8 cellular contexts compared by ENCODE assay signal in genomic region chr7:134126937-134127848, GRCh38. TPM values are rescaled to one million over a fixed set of nuclear protein-coding genes. Genes with fewer than 3 reads are reported as not detected.
DNase-seq lines count a peak whose midpoint lies in the region; ATAC-seq, FAIRE-seq and TF ChIP-seq lines count a peak whose summit lies in the region.

LRGUK (plus strand) TSS chr7:134127340; CDS start chr7:134127368, 28 bp downstream.

- no peaks in the 10 kb centered on the region for H3K79me1 ChIP-seq in H1 (ENCODE audit: low read depth, low read length)

- H3K27ac ChIP-seq in CD8-positive, alpha-beta T cell (ENCODE audit: low read depth, low read length): no peak within 1 kb of the TSS
- H3K27ac ChIP-seq in HL-60 (replicated peaks) (no peak within 1 kb of the TSS), H1 (ENCODE audit: low read depth, low read length) (no peak within 1 kb of the TSS)

- H2BK15ac ChIP-seq in H1 (ENCODE audit: low read length): no peak within 1 kb of the TSS

- intact Hi-C loops in CD8-positive, alpha-beta T cell (cut with DNase I, micrococcal nuclease): loop anchor here (1.0 to 10.0 kb wide), 10 partner anchors 190 to 1848 kb away; partner anchors contain the start of genes AKR1B1 (in 2 of the 2), STMP1 (in 2 of the 2), BPGM (in 1 of the 2) and CHCHD3 (in 1 of the 2)

- peaks cover 15% of the 10 kb centered on the region for H3K4me1 Mint-ChIP-seq in CD8-positive, alpha-beta T cell (ENCODE audit: low read depth)
- H3K4me1 Mint-ChIP-seq in memory B cell: peaks cover 13% of the 10 kb centered on the region

- no peak for TF ChIP-seq POLR2A in H1 (IDR thresholded peaks at IDR 0.05; ENCODE audit: control extremely low read depth in 1 of 2, low read depth in 2 of 2, low read length in 2 of 2)

- no peak within 1 kb of the TSS for H3K23ac ChIP-seq in H1 (ENCODE audit: insufficient read length)

- peaks cover 4% of the 10 kb centered on the region for H3K23me2 ChIP-seq in H1 (ENCODE audit: low read depth, low read length)

- H3K4me3 Mint-ChIP-seq in CD8-positive, alpha-beta T cell: peak within 1 kb of the TSS; percentile 85
- peak within 1 kb of the TSS; percentile 86 for H3K4me3 Mint-ChIP-seq in memory B cell

- peak within 1 kb of the TSS; percentile 98 for H2AFZ ChIP-seq in H1 (ENCODE audit: low read length)

- 0 out of 4 replicates have a peak, but pooled peaks cover 0 to 3% of the 10 kb centered on the region in 2 experiments for H3K79me2 ChIP-seq in H1 (ENCODE audit: control insufficient read depth in 1 of 2, insufficient read depth in 2 of 2, low read length in 2 of 2)

- peak; percentile 88 for FAIRE-seq in H1 (lab: Jason Lieb, UNC)

- H2BK120ac ChIP-seq in H1 (replicated peaks; ENCODE audit: low read depth, low read length): no peak within 1 kb of the TSS

- H3K4me2 ChIP-seq in H1 (ENCODE audit: insufficient read depth in 1 of 2, low read depth in 2 of 2, low read length in 2 of 2): peak within 1 kb of the TSS; percentile 58 to 98

- TF ChIP-seq EP300 in H1 (IDR thresholded peaks at IDR 0.05; ENCODE audit: borderline replicate concordance in 1 of 2, low read depth in 2 of 2, low read length in 2 of 2): no peak

- POLR2A ChIA-PET in CD8-positive, alpha-beta T cell (lab: Charles Lee): interaction anchor here (1.3 kb wide), 1 partner anchor 14 kb away, joined by 3 read pairs; no protein-coding TSS in a partner anchor
- POLR2A ChIA-PET in H1 (lab: Charles Lee; ENCODE audit: partially characterized antibody): interaction anchor here (0.7 to 1.8 kb wide), 5 partner anchors 11 to 1274 kb away, joined by 3 to 5 read pairs (median 3); no protein-coding TSS in a partner anchor

- H2BK20ac ChIP-seq in H1 (ENCODE audit: low read length): 0 out of 2 replicates have a peak within 1 kb of the TSS, but pooled peaks have one; percentile 66

- H3K56ac ChIP-seq in H1 (replicated peaks; ENCODE audit: insufficient read length, low read depth, low read length): peak within 1 kb of the TSS; percentile 52

- TF ChIP-seq RAD21 in H1 (IDR thresholded peaks at IDR 0.05 in 1 of 2, conservative IDR thresholded peaks at IDR 0.05 in 1 of 2; ENCODE audit: low read depth in 2 of 2, low read length in 2 of 2): no peak

- no peak within 1 kb of the TSS for H2BK12ac ChIP-seq in H1 (ENCODE audit: low read depth, low read length)

- H2AK5ac ChIP-seq in H1 (ENCODE audit: low read depth, low read length): no peak within 1 kb of the TSS

- no peak within 1 kb of the TSS for H3K14ac ChIP-seq in H1 (ENCODE audit: insufficient read length)

- H3K36me3 Mint-ChIP-seq in CD8-positive, alpha-beta T cell: peaks cover 2% of the 10 kb centered on the region
- peaks cover 2% of the 10 kb centered on the region for H3K36me3 Mint-ChIP-seq in memory B cell

- CTCF ChIA-PET in CD8-positive, alpha-beta T cell (lab: Charles Lee): interaction anchor here (3.1 kb wide), 1 partner anchor 14 kb away, joined by 26 read pairs; no protein-coding TSS in a partner anchor
- CTCF ChIA-PET in H1 (lab: Charles Lee; ENCODE audit: partially characterized antibody): interaction anchor here (0.6 to 3.4 kb wide), 5 partner anchors 14 to 1664 kb away, joined by 3 to 16 read pairs (median 3); partner anchors contain the start of gene SLC35B4

- peak; percentile 100 for ATAC-seq in CD8-positive, alpha-beta T cell
- peak; percentile 100 for ATAC-seq in memory B cell (ENCODE audit: low read depth)

- no peaks in the 10 kb centered on the region for H3K9me3 Mint-ChIP-seq in CD8-positive, alpha-beta T cell
- no peaks in the 10 kb centered on the region for H3K9me3 Mint-ChIP-seq in memory B cell

- no peaks in the 10 kb centered on the region for H3K36me3 ChIP-seq in CD8-positive, alpha-beta T cell (ENCODE audit: insufficient read depth, low read length)
- no peaks in the 10 kb centered on the region for H3K36me3 ChIP-seq in H1 (ENCODE audit: control insufficient read depth in 2 of 4, insufficient read depth in 4 of 4, low read length in 3 of 4)

- H4K91ac ChIP-seq in H1 (replicated peaks; ENCODE audit: insufficient read length, low read length): no peak within 1 kb of the TSS

- H3K18ac ChIP-seq in H1 (ENCODE audit: extremely low read depth, low read length): no peak within 1 kb of the TSS; the same call in 1 of the 2 replicates

- peaks cover 18% of the 10 kb centered on the region for H3K27me3 Mint-ChIP-seq in CD8-positive, alpha-beta T cell (ENCODE audit: low read depth)
- H3K27me3 Mint-ChIP-seq in memory B cell: peaks cover 16% of the 10 kb centered on the region

- peak within 1 kb of the TSS in 3 of 4 experiments; percentile 26 to 70 (median 60); a peak in 6 of 7 replicates for H3K9ac ChIP-seq in H1 (replicated peaks in 1 of 4; ENCODE audit: extremely low read depth in 1 of 4, low read depth in 3 of 4, low read length in 3 of 4)

- 3% methylated on average over 46 of the region's 46 CpGs; no CpG with 5 or more reads in 1 of the 2 experiments for WGBS in H1 (ENCODE audit: extremely low coverage in 1 of 2, insufficient coverage in 1 of 2, insufficient read length in 1 of 2, insufficient replicate concordance in 2 of 2, low coverage in 1 of 2, low lambda C conversion rate in 2 of 2, missing lambda C conversion rate in 1 of 2), 2 experiments

- peak; percentile 59 to 83 (median 76) for DNase-seq in CD8-positive, alpha-beta T cell
- DNase-seq in GM20000 (ENCODE audit: low spot score): peak; percentile 87
- peak; percentile 51 to 85 for DNase-seq in HL-60 (ENCODE audit: low read depth in 1 of 2, low spot score in 1 of 2)
- peak; percentile 58 for DNase-seq in NCI-H82 treated with DMSO at 0.1 percent for 48 hours (lab: John Stamatoyannopoulos, UW; ENCODE audit: unreplicated experiment)
- peak; percentile 87 for DNase-seq in activated CD8-positive, alpha-beta memory T cell treated with anti-CD3 and anti-CD28 coated beads for 24 hours
- DNase-seq in H1 (ENCODE audit: low read depth in 1 of 2, low spot score in 2 of 2): peak; percentile 56 to 88
- peak; percentile 67 to 73 for DNase-seq in memory B cell (ENCODE audit: low spot score in 2 of 2)
- peak; percentile 53 to 70 (median 61) for DNase-seq in stimulated activated CD4-positive, alpha-beta T cell treated with anti-CD3 and anti-CD28 coated beads, TNF-alpha, amount 100 ng/mL, for 24 hours (ENCODE audit: low read depth in 3 of 3)

- no peak within 1 kb of the TSS for H3K4ac ChIP-seq in H1 (replicated peaks; ENCODE audit: insufficient read length, low read depth, low read length)

- no peaks in the 10 kb centered on the region for H4K20me1 ChIP-seq in H1 (replicated peaks in 1 of 2; ENCODE audit: control insufficient read depth in 1 of 2, insufficient read depth in 2 of 2, low read length in 2 of 2)

- no peak within 1 kb of the TSS for H3K27ac Mint-ChIP-seq in CD8-positive, alpha-beta T cell
- peak within 1 kb of the TSS; percentile 46 for H3K27ac Mint-ChIP-seq in memory B cell

- no peaks in the 10 kb centered on the region for H3K27me3 ChIP-seq in CD8-positive, alpha-beta T cell (ENCODE audit: insufficient read depth, low read length)
- H3K27me3 ChIP-seq in HL-60 (ENCODE audit: insufficient read depth, poor library complexity, severe bottlenecking): no peaks in the 10 kb centered on the region
- H3K27me3 ChIP-seq in H1 (replicated peaks in 1 of 4; ENCODE audit: control insufficient read depth in 3 of 4, extremely low read depth in 1 of 4, insufficient read depth in 3 of 4, low read length in 3 of 4): no peaks in the 10 kb centered on the region; a peak in 1 of 7 replicates

- H4K8ac ChIP-seq in H1 (ENCODE audit: extremely low read depth, insufficient read depth, low read length): no peak within 1 kb of the TSS

- peak within 1 kb of the TSS; percentile 76 for H3K4me3 ChIP-seq in CD8-positive, alpha-beta T cell (ENCODE audit: low read depth, low read length)
- peak within 1 kb of the TSS; percentile 82 for H3K4me3 ChIP-seq in HL-60 (replicated peaks; ENCODE audit: insufficient read depth, low read length)
- peak within 1 kb of the TSS; percentile 54 to 85 (median 82) for H3K4me3 ChIP-seq in H1 (ENCODE audit: extremely low read depth in 1 of 4, insufficient read depth in 2 of 4, low read depth in 3 of 4, low read length in 4 of 4)

- peak within 1 kb of the TSS; percentile 16 for H4K5ac ChIP-seq in H1 (ENCODE audit: insufficient read length, low read depth, low read length)

- H2BK5ac ChIP-seq in H1 (ENCODE audit: low read depth, low read length): 0 out of 2 replicates have a peak within 1 kb of the TSS, but pooled peaks have one; percentile 2

- no peak for TF ChIP-seq CTCF in CD8-positive, alpha-beta T cell (IDR thresholded peaks at IDR 0.05)
- TF ChIP-seq CTCF in GM20000 (IDR thresholded peaks at IDR 0.05; ENCODE audit: extremely low read depth, missing control alignments) (no peak), HL-60 (IDR thresholded peaks at IDR 0.05; ENCODE audit: insufficient read depth, low read length) (no peak), H1 (IDR thresholded peaks at IDR 0.05; ENCODE audit: control extremely low read depth in 1 of 3, insufficient read depth in 1 of 3, low read depth in 1 of 3, low read length in 3 of 3) (no peak)

- no peaks in the 10 kb centered on the region for H3K9me3 ChIP-seq in CD8-positive, alpha-beta T cell (ENCODE audit: low read length)
- H3K9me3 ChIP-seq in H1 (ENCODE audit: insufficient read depth in 2 of 2, low read depth in 1 of 2, low read length in 1 of 2): no peaks in the 10 kb centered on the region

- peaks cover 10% of the 10 kb centered on the region for H3K4me1 ChIP-seq in CD8-positive, alpha-beta T cell (ENCODE audit: insufficient read depth, low read length)
- peaks cover 5 to 20% (median 8%) of the 10 kb centered on the region in 4 experiments for H3K4me1 ChIP-seq in H1 (replicated peaks in 1 of 4; ENCODE audit: control insufficient read depth in 3 of 4, insufficient read depth in 4 of 4, low read length in 3 of 4)

TF ChIP-seq in H1, 55 proteins besides CTCF, POLR2A, EP300 and RAD21 (continues in another document):
- TF ChIP-seq CREB1 (IDR thresholded peaks at IDR 0.05) (peak; percentile 71; the same call in 1 of the 2 replicates), HDAC2 (IDR thresholded peaks at IDR 0.05; ENCODE audit: borderline replicate concordance in 1 of 2, low read depth in 2 of 2, low read length in 2 of 2) (peak in 1 of 2 experiments; percentile 84; a peak in 1 of 4 replicates), CBX5 (IDR thresholded peaks at IDR 0.05; ENCODE audit: low read depth, low read length) (no peak), ZNF274 (IDR thresholded peaks at IDR 0.05; ENCODE audit: borderline replicate concordance, extremely low read depth, low read length) (no peak), PHF8 (conservative IDR thresholded peaks at IDR 0.05; ENCODE audit: low read depth, low read length) (peak; percentile 41; the same call in 1 of the 2 replicates)

RNA-seq across cellular contexts. Expression of gene LRGUK, which starts in this region (rescaled TPM):
- total RNA-seq in CD8-positive, alpha-beta T cell: under 1 TPM; 0.42 to 0.71 TPM
- total RNA-seq in H1 (2021; fragmentation: NEBNext Ultra II Directional; extraction: Animal tissue kit (Norgen Biotek cat#: 25700)): 2.4 and 3.6 TPM in 2 replicates
- polyA plus RNA-seq in H1 (2011; rRNA removed): 1.5 and 1.6 TPM in 2 replicates
- 1.7 TPM for polyA plus RNA-seq in H1 (2011; cell fraction: cytosol; rRNA removed)
- polyA plus RNA-seq in H1 (2011; cell fraction: nucleus; rRNA removed): 5.7 TPM
- 1.6 to 3.1 TPM (median 2.3 TPM) in 4 replicates for polyA plus RNA-seq in H1 (2012, experiment 1 of 2)
- 0.24 TPM for polyA plus RNA-seq in H1 (2012, experiment 2 of 2)
- 1.6 TPM for polyA plus RNA-seq in H1 (2013, experiment 1 of 2)
- 1.5 TPM for polyA plus RNA-seq in H1 (2013, experiment 2 of 2)
- polyA minus RNA-seq in H1 (2011; rRNA and poly(A)+ RNA removed): 7.8 and 10.1 TPM in 2 replicates
- polyA minus RNA-seq in H1 (2011; cell fraction: cytosol; rRNA and poly(A)+ RNA removed): 2.9 TPM
- 17.5 TPM for polyA minus RNA-seq in H1 (2011; cell fraction: nucleus; rRNA and poly(A)+ RNA removed)

Comparison
In these comparisons a context has a peak if more than half of its experiments do, and no peak if none do; other contexts are left out.
1. Peak in DNase-seq, ATAC-seq and H3K4me3 ChIP-seq in CD8-positive, alpha-beta T cell; RNA of the gene not detected or under 1 TPM.